Comparison of ENCODE assay signal across 1 cellular context in genomic region chr3:196141866-196142673, GRCh38.
TF ChIP-seq lines count a peak whose summit lies in the region.

No MANE protein-coding gene starts in this region.

TF ChIP-seq in GM23338, 12 proteins besides CTCF, POLR2A, EP300 and RAD21 (continued from another document):
- TF ChIP-seq ZNF462 (CRISPR knock-in tag; IDR thresholded peaks at IDR 0.05), result no peak
- no peak for TF ChIP-seq JUNB (IDR thresholded peaks at IDR 0.05; ENCODE audit: unreplicated experiment)
